ENCODE assay signal across 10 cellular contexts in genomic region chr7:108235451-108236061, GRCh38.
DNase-seq lines count a peak whose midpoint lies in the region; ATAC-seq and TF ChIP-seq lines count a peak whose summit lies in the region.
"Had no signal": no experiment of that assay in that cellular context is flagged by ENCODE, and none has a peak within 500 bp of the region (broad histone marks: within the 10 kb centered on the region; RNA-seq: fewer than 3 reads in every experiment).

No MANE protein-coding gene starts in this region.

- H3K27ac Mint-ChIP-seq in Caco-2 (ENCODE audit: unreplicated experiment), result peak overlapping the region; percentile 81
- no peak overlapping the region for H3K27ac Mint-ChIP-seq in activated naive CD8-positive, alpha-beta T cell treated with anti-CD3 and anti-CD28 coated beads for 36 hours

- H3K27me3 Mint-ChIP-seq in Caco-2 (ENCODE audit: insufficient read depth, unreplicated experiment), result no peaks in the 10 kb centered on the region
- H3K27me3 Mint-ChIP-seq in activated naive CD8-positive, alpha-beta T cell treated with anti-CD3 and anti-CD28 coated beads for 36 hours, result no peaks in the 10 kb centered on the region

- BruUV-seq in Caco-2 (replicated peaks; lab: Mats Ljungman, UMichigan), result TSS peak; percentile 67

- H3K9me3 ChIP-seq in Caco-2 (no peaks in the 10 kb centered on the region), mesodermal cell (ENCODE audit: control insufficient read depth, low read length) (no peaks in the 10 kb centered on the region)

- H3K36me3 ChIP-seq in Caco-2 (ENCODE audit: control insufficient read depth, insufficient read depth, low read length), result no peaks in the 10 kb centered on the region
- H3K36me3 ChIP-seq in mesodermal cell (ENCODE audit: control insufficient read depth, insufficient read depth, low read length), result no peaks in the 10 kb centered on the region

- H3K4me1 ChIP-seq in Caco-2, result peaks cover 59% of the 10 kb centered on the region
- peaks cover 34% of the 10 kb centered on the region for H3K4me1 ChIP-seq in mesodermal cell (ENCODE audit: control insufficient read depth, insufficient read depth, low read length, poor library complexity, severe bottlenecking)

- H3K4me3 Mint-ChIP-seq in Caco-2 (ENCODE audit: unreplicated experiment), result peak overlapping the region; percentile 40
- no peak overlapping the region for H3K4me3 Mint-ChIP-seq in activated naive CD8-positive, alpha-beta T cell treated with anti-CD3 and anti-CD28 coated beads for 36 hours

- no peak for TF ChIP-seq CTCF in Caco-2 (IDR thresholded peaks at IDR 0.05; ENCODE audit: insufficient read depth in 1 of 2, low read depth in 1 of 2, low read length in 1 of 2, severe bottlenecking in 1 of 2, unreplicated experiment in 1 of 2)
- no peak for TF ChIP-seq CTCF in choroid plexus epithelial cell (conservative IDR thresholded peaks at IDR 0.05; ENCODE audit: low read depth, low read length)

- CTCF ChIA-PET in Caco-2 (lab: Charles Lee), result interaction anchor here (0.9 to 1.3 kb wide), 2 partner anchors 13 to 224 kb away, joined by 3 to 4 read pairs; no protein-coding TSS in a partner anchor

- WGBS in mesodermal cell (ENCODE audit: insufficient coverage in 2 of 2), 2 experiments, result 56 to 65% methylated on average over 1 to 2 of the region's 4 CpGs

- POLR2A ChIA-PET in Caco-2 (lab: Charles Lee), result interaction anchor here (1.0 kb wide), 1 partner anchor 63 kb away, joined by 3 read pairs; no protein-coding TSS in a partner anchor

- ATAC-seq in GM18873 (IDR thresholded peaks at IDR 0.05; ENCODE audit: low FRiP score, unreplicated experiment), result no peak
- no peak for ATAC-seq in HG02938 (IDR thresholded peaks at IDR 0.05; ENCODE audit: unreplicated experiment)

- DNase-seq in Caco-2, result peak; percentile 78 to 89
- DNase-seq in NCI-H69 (lab: John Stamatoyannopoulos, UW), result peak; percentile 62
- DNase-seq in choroid plexus epithelial cell (ENCODE audit: low read depth), result peak; percentile 64
- no peak for DNase-seq in activated naive CD8-positive, alpha-beta T cell treated with anti-CD3 and anti-CD28 coated beads for 36 hours
- no peak for DNase-seq in superior temporal gyrus (ENCODE audit: extremely low spot score)
- DNase-seq: caudate nucleus, NCI-H1930 had no signal

- no peaks in the 10 kb centered on the region for H3K9me3 Mint-ChIP-seq in Caco-2 (ENCODE audit: unreplicated experiment)
- no peaks in the 10 kb centered on the region for H3K9me3 Mint-ChIP-seq in activated naive CD8-positive, alpha-beta T cell treated with anti-CD3 and anti-CD28 coated beads for 36 hours

- H3K4me3 ChIP-seq in Caco-2 (ENCODE audit: low read depth, low read length) (no peak overlapping the region), choroid plexus epithelial cell (ENCODE audit: low read depth, low read length) (no peak overlapping the region), mesodermal cell (ENCODE audit: extremely low read depth, insufficient read depth, low read length, poor library complexity, severe bottlenecking) (no peak overlapping the region)

- H3K36me3 Mint-ChIP-seq in Caco-2 (ENCODE audit: insufficient read depth, unreplicated experiment), result peaks cover 8% of the 10 kb centered on the region
- peaks cover 4% of the 10 kb centered on the region for H3K36me3 Mint-ChIP-seq in activated naive CD8-positive, alpha-beta T cell treated with anti-CD3 and anti-CD28 coated beads for 36 hours

- peaks cover 39% of the 10 kb centered on the region for H3K4me1 Mint-ChIP-seq in Caco-2 (ENCODE audit: low read depth, unreplicated experiment)
- peaks cover 28% of the 10 kb centered on the region for H3K4me1 Mint-ChIP-seq in activated naive CD8-positive, alpha-beta T cell treated with anti-CD3 and anti-CD28 coated beads for 36 hours

- H3K27me3 ChIP-seq in Caco-2 (replicated peaks; ENCODE audit: control insufficient read depth, insufficient read depth, low read length), result no peaks in the 10 kb centered on the region

- peak overlapping the region; percentile 57 for H3K27ac ChIP-seq in mesodermal cell (ENCODE audit: low read depth, low read length, severe bottlenecking)

- intact Hi-C loops in Caco-2 (cut with micrococcal nuclease; ENCODE audit: unreplicated experiment), result loop anchor here (1.0 to 5.0 kb wide), 5 partner anchors 11 to 233 kb away; partner anchors contain the start of gene LAMB1

Comparison
In these comparisons a context has a peak if more than half of its experiments do, and no peak if none do; other contexts are left out.
1. DNase-seq: peak in Caco-2 (2 of 2), NCI-H69 (single experiment) and choroid plexus epithelial cell (single experiment); none in activated naive CD8-positive, alpha-beta T cell treated with anti-CD3 and anti-CD28 coated beads for 36 hours (single experiment) and superior temporal gyrus (single experiment).